ENCODE assay signal across 18 cellular contexts in genomic region chr17:64259436-64259835, GRCh38.
"Had no signal": no experiment of that assay in that cellular context is flagged by ENCODE, and none has a peak within 500 bp of the region (broad histone marks: within the 10 kb centered on the region; RNA-seq: fewer than 3 reads in every experiment).

No MANE protein-coding gene starts in this region.

- H3K36me3 ChIP-seq: ascending aorta, esophagus squamous epithelium, lower lobe of right lung, right atrium auricular region had no signal

- DNase-seq: activated CD4-positive, alpha-beta T cell treated with anti-CD3 and anti-CD28 coated beads, Interleukin-2, amount 10 ng/mL, durations not matched to agents 24 days and 14 days; activated CD4-positive, CD25-positive, alpha-beta regulatory T cell; activated CD8-positive, alpha-beta T cell treated with anti-CD3 and anti-CD28 coated beads, Interleukin-2, amount 10 ng/mL, durations not matched to agents 7 days and 5 days; activated naive CD4-positive, alpha-beta T cell treated with anti-CD3 and anti-CD28 coated beads for 36 hours; activated T-cell treated with anti-CD3 and anti-CD28 coated beads, Interleukin-2, amount 50 U/mL, for 24 hours; effector CD8-positive, alpha-beta T cell; esophagus squamous epithelium; left colon; lower lobe of right lung; nephron progenitor cell; nucleus accumbens; stimulated activated CD4-positive, alpha-beta T cell treated with anti-CD3 and anti-CD28 coated beads, Interleukin-12 subunit alpha, Interleukin-12 subunit beta, amount 100 ng/mL, for 4 hours; stimulated activated CD4-positive, alpha-beta T cell treated with anti-CD3 and anti-CD28 coated beads, Interleukin-1b, Interleukin-23, amount 100 ng/mL, for 48 hours; stimulated activated CD8-positive, alpha-beta memory T cell treated with anti-CD3 and anti-CD28 coated beads, Interleukin-4, amount 100 ng/mL, for 48 hours; stimulated activated naive CD4-positive, alpha-beta T cell; T1000 had no signal

- H3K9me3 ChIP-seq: ascending aorta, esophagus squamous epithelium, lower lobe of right lung, right atrium auricular region had no signal

- H3K4me3 ChIP-seq: ascending aorta, esophagus squamous epithelium, lower lobe of right lung, right atrium auricular region had no signal

- H3K27ac ChIP-seq: ascending aorta, esophagus squamous epithelium, lower lobe of right lung, right atrium auricular region had no signal

- ATAC-seq: activated CD8-positive, alpha-beta T cell treated with anti-CD3 and anti-CD28 coated beads, Interleukin-2, amount 10 ng/mL, durations not matched to agents 7 days and 5 days; left colon; lower lobe of right lung had no signal

- H3K27me3 ChIP-seq: ascending aorta, esophagus squamous epithelium, right atrium auricular region had no signal
